In genomic region chr15:92510163-92510882, GRCh38 we compare ENCODE assay signal across 21 cellular contexts.
DNase-seq lines count a peak whose midpoint lies in the region; ATAC-seq and TF ChIP-seq lines count a peak whose summit lies in the region.
"Had no signal": no experiment of that assay in that cellular context is flagged by ENCODE, and none has a peak within 500 bp of the region (broad histone marks: within the 10 kb centered on the region; RNA-seq: fewer than 3 reads in every experiment).

No MANE protein-coding gene starts in this region.

- BruUV-seq in MCF 10A (replicated peaks; lab: Mats Ljungman, UMichigan) = no TSS peak

- H3K4me3 ChIP-seq in breast epithelium (no peak overlapping the region), astrocyte of the cerebellum (ENCODE audit: low read depth, low read length) (no peak overlapping the region), iPS-20b (ENCODE audit: low read length) (peak overlapping the region; percentile 2; the same call in 1 of the 2 replicates)
- H3K4me3 ChIP-seq: MG63, transverse colon had no signal

- intact Hi-C loops in MCF 10A (cut with micrococcal nuclease) = no loop called here
- intact Hi-C loops in breast epithelium (cut with DNase I; ENCODE audit: low total_unique reads) = no loop called here

- peaks cover 10% of the 10 kb centered on the region for H3K9me3 Mint-ChIP-seq in MCF 10A (ENCODE audit: unreplicated experiment)
- peaks cover 4% of the 10 kb centered on the region for H3K9me3 Mint-ChIP-seq in activated naive CD4-positive, alpha-beta T cell treated with anti-CD3 and anti-CD28 coated beads, Interleukin-2, amount 10 ng/mL, durations not matched to agents 7 days and 5 days

- no peaks in the 10 kb centered on the region for H3K36me3 ChIP-seq in breast epithelium
- H3K36me3 ChIP-seq in iPS-20b (ENCODE audit: insufficient read depth, low read depth, low read length) = no peaks in the 10 kb centered on the region
- H3K36me3 ChIP-seq: MG63, transverse colon had no signal

- no peak overlapping the region for H3K27ac Mint-ChIP-seq in MCF 10A (ENCODE audit: low read depth, unreplicated experiment)
- no peak overlapping the region for H3K27ac Mint-ChIP-seq in activated naive CD4-positive, alpha-beta T cell treated with anti-CD3 and anti-CD28 coated beads, Interleukin-2, amount 10 ng/mL, durations not matched to agents 7 days and 5 days
- H3K27ac Mint-ChIP-seq: activated B cell treated with CpG ODN at 0.5 μM for 24 hours; activated T-helper 17 cell treated with anti-CD3 and anti-CD28 coated beads, Interleukin-2, amount 50 U/mL, for 72 hours; memory B cell; nephron; T-cell had no signal

- DNase-seq in MCF 10A (ENCODE audit: unreplicated experiment) = peak; percentile 14
- DNase-seq in breast epithelium (ENCODE audit: low spot score in 2 of 2) = no peak
- peak; percentile 83 for DNase-seq in astrocyte of the cerebellum (ENCODE audit: low read depth)
- DNase-seq in activated naive CD4-positive, alpha-beta T cell treated with anti-CD3 and anti-CD28 coated beads, Interleukin-2, amount 10 ng/mL, durations not matched to agents 7 days and 5 days = no peak
- no peak for DNase-seq in Ammon's horn (ENCODE audit: low spot score)
- DNase-seq: 8988T; activated B cell treated with CpG ODN at 0.5 μM for 24 hours; DND-41; immature natural killer cell; MG63; NCI-H187 treated with DMSO at 0.1 percent for 48 hours; NCI-H446; stimulated activated naive CD4-positive, alpha-beta T cell treated with Interleukin-2 at 50 U/mL for 16 hours; T-cell; transverse colon had no signal

- no peak overlapping the region for H3K4me3 Mint-ChIP-seq in MCF 10A (ENCODE audit: unreplicated experiment)
- no peak overlapping the region for H3K4me3 Mint-ChIP-seq in activated naive CD4-positive, alpha-beta T cell treated with anti-CD3 and anti-CD28 coated beads, Interleukin-2, amount 10 ng/mL, durations not matched to agents 7 days and 5 days
- H3K4me3 Mint-ChIP-seq: activated B cell treated with CpG ODN at 0.5 μM for 24 hours; activated T-helper 17 cell treated with anti-CD3 and anti-CD28 coated beads, Interleukin-2, amount 50 U/mL, for 72 hours; immature natural killer cell; memory B cell; nephron; T-cell had no signal

- TF ChIP-seq CTCF in MCF 10A (IDR thresholded peaks at IDR 0.05; ENCODE audit: unreplicated experiment) (no peak), breast epithelium (IDR thresholded peaks at IDR 0.05) (no peak), astrocyte of the cerebellum (IDR thresholded peaks at IDR 0.05; ENCODE audit: low read depth, low read length, missing control alignments) (no peak)

- in situ Hi-C loops in astrocyte of the cerebellum (cut with HindIII; ENCODE audit: low sequenced_read_pairs) = no loop called here

- no peaks in the 10 kb centered on the region for H3K36me3 Mint-ChIP-seq in MCF 10A (ENCODE audit: insufficient read depth, unreplicated experiment)
- H3K36me3 Mint-ChIP-seq in activated naive CD4-positive, alpha-beta T cell treated with anti-CD3 and anti-CD28 coated beads, Interleukin-2, amount 10 ng/mL, durations not matched to agents 7 days and 5 days = no peaks in the 10 kb centered on the region
- H3K36me3 Mint-ChIP-seq: immature natural killer cell, memory B cell, T-cell had no signal

- H3K4me1 ChIP-seq in breast epithelium (no peaks in the 10 kb centered on the region), iPS-20b (ENCODE audit: insufficient read depth, low read length) (peaks cover 10% of the 10 kb centered on the region)
- H3K4me1 ChIP-seq: transverse colon had no signal

- H3K27me3 ChIP-seq in breast epithelium (no peaks in the 10 kb centered on the region), iPS-20b (ENCODE audit: insufficient read depth, low read length) (no peaks in the 10 kb centered on the region)
- H3K27me3 ChIP-seq: MG63, transverse colon had no signal

- peaks cover 26% of the 10 kb centered on the region for H3K27me3 Mint-ChIP-seq in MCF 10A (ENCODE audit: insufficient read depth, unreplicated experiment)
- H3K27me3 Mint-ChIP-seq in activated naive CD4-positive, alpha-beta T cell treated with anti-CD3 and anti-CD28 coated beads, Interleukin-2, amount 10 ng/mL, durations not matched to agents 7 days and 5 days = no peaks in the 10 kb centered on the region
- H3K27me3 Mint-ChIP-seq: activated B cell treated with CpG ODN at 0.5 μM for 24 hours had no signal

- peak overlapping the region; percentile 40; the same call in 1 of the 2 replicates for H3K9ac ChIP-seq in iPS-20b (ENCODE audit: low read depth, low read length)

- POLR2A ChIA-PET in MCF 10A (lab: Yijun Ruan, JAX) = no interaction called here

- H3K4me1 Mint-ChIP-seq in MCF 10A (ENCODE audit: insufficient read depth, unreplicated experiment) = peaks cover 7% of the 10 kb centered on the region
- H3K4me1 Mint-ChIP-seq in activated naive CD4-positive, alpha-beta T cell treated with anti-CD3 and anti-CD28 coated beads, Interleukin-2, amount 10 ng/mL, durations not matched to agents 7 days and 5 days = no peaks in the 10 kb centered on the region
- H3K4me1 Mint-ChIP-seq: activated B cell treated with CpG ODN at 0.5 μM for 24 hours; activated T-helper 17 cell treated with anti-CD3 and anti-CD28 coated beads, Interleukin-2, amount 50 U/mL, for 72 hours; immature natural killer cell; memory B cell had no signal

- no peak for TF ChIP-seq POLR2A in breast epithelium (IDR thresholded peaks at IDR 0.05)

- H3K27ac ChIP-seq in breast epithelium (no peak overlapping the region), iPS-20b (ENCODE audit: low read length) (peak overlapping the region; percentile 91)
- H3K27ac ChIP-seq: transverse colon had no signal

- no peak for ATAC-seq in GM18511 (IDR thresholded peaks at IDR 0.05; ENCODE audit: unreplicated experiment)
- ATAC-seq in GM19035 (IDR thresholded peaks at IDR 0.05; ENCODE audit: unreplicated experiment) = no peak
- ATAC-seq: activated T-helper 17 cell treated with anti-CD3 and anti-CD28 coated beads, Interleukin-2, amount 50 U/mL, for 72 hours; T-cell had no signal

- CTCF ChIA-PET in MCF 10A (lab: Yijun Ruan, JAX) = interaction anchor here (0.7 kb wide), 1 partner anchor 11 kb away, joined by 3 read pairs; no protein-coding TSS in a partner anchor
- CTCF ChIA-PET in activated naive CD4-positive, alpha-beta T cell treated with anti-CD3 and anti-CD28 coated beads, Interleukin-2, amount 10 ng/mL, durations not matched to agents 7 days and 5 days (lab: Charles Lee) = no interaction called here

- H3K9me3 ChIP-seq in breast epithelium = peaks cover 0 to 8% of the 10 kb centered on the region in 2 donors
- H3K9me3 ChIP-seq in iPS-20b (ENCODE audit: insufficient read depth, low read depth, low read length) = peaks cover 36% of the 10 kb centered on the region
- H3K9me3 ChIP-seq: transverse colon had no signal

Comparison
In these comparisons a context has a peak if more than half of its experiments do, and no peak if none do; other contexts are left out.
1. DNase-seq: peak in MCF 10A (single experiment) and astrocyte of the cerebellum (single experiment); none in breast epithelium (0 of 2), activated naive CD4-positive, alpha-beta T cell treated with anti-CD3 and anti-CD28 coated beads, Interleukin-2, amount 10 ng/mL, durations not matched to agents 7 days and 5 days (single experiment) and Ammon's horn (single experiment).